Comparison of ENCODE assay signal across 30 cellular contexts in the genomic region with DNA sequence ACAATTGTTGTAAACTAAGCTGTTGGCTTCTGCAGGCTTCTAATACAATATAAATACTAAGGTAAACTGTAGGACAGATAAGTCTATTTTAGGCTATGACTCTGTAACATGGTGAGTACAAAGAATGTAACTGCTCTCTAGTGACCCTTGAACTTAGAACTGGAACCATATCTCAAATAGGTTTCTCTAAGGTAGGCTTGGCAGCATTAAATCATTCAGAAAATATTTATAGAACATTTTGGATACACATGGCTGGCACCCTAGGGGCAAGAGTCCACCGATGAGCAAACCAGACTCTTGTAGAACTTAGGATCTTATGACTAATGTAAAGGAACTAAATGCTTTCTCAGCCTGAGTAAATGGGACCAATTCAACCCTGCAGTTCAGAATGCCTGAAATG. TPM values are rescaled to one million over a fixed set of nuclear protein-coding genes. Genes with fewer than 3 reads are reported as not detected.
DNase-seq lines count a peak whose midpoint lies in the region; ATAC-seq, FAIRE-seq and TF ChIP-seq lines count a peak whose summit lies in the region.
"Had no signal": no experiment of that assay in that cellular context is flagged by ENCODE, and none has a peak within 500 bp of the region (broad histone marks: within the 10 kb centered on the region; RNA-seq: fewer than 3 reads in every experiment).

No MANE protein-coding gene starts in this region.

- CTCF ChIA-PET in mammary epithelial cell (lab: Charles Lee; ENCODE audit: low non-redundant PET) = no interaction called here
- CTCF ChIA-PET in MCF 10A (lab: Yijun Ruan, JAX) = interaction anchor here (0.7 to 1.6 kb wide), 3 partner anchors 18 to 80 kb away, joined by 3 to 6 read pairs (median 3); no protein-coding TSS in a partner anchor
- CTCF ChIA-PET in GM12878 (lab: Yijun Ruan, JAX) = no interaction called here

- no peak overlapping the region for H2AFZ ChIP-seq in mammary epithelial cell (ENCODE audit: low read depth, low read length)
- H2AFZ ChIP-seq in GM12878 (ENCODE audit: control insufficient read depth, low read depth, low read length) = no peak overlapping the region

- H3K9me3 Mint-ChIP-seq in MCF 10A (ENCODE audit: unreplicated experiment) = no peaks in the 10 kb centered on the region
- H3K9me3 Mint-ChIP-seq: stimulated activated naive CD8-positive, alpha-beta T cell treated with anti-CD3 and anti-CD28 coated beads, Interleukin-15, amount 100 ng/mL, for 72 hours had no signal

- dilution Hi-C loops in mammary epithelial cell (cut with HindIII; ENCODE audit: low sequenced_read_pairs) = no loop called here

- FAIRE-seq in GM12878 (lab: Jason Lieb, UNC) (no peak), small intestine (lab: Jason Lieb, UNC) (no peak)
- FAIRE-seq: endometrium had no signal

- H3K9ac ChIP-seq in mammary epithelial cell (ENCODE audit: insufficient read depth, low read length) (no peak overlapping the region), GM12878 (ENCODE audit: control insufficient read depth, insufficient read depth, low read length) (no peak overlapping the region)

- in situ Hi-C loops in mammary epithelial cell (cut with MboI; ENCODE audit: low sequenced_read_pairs in 2 of 2) = no loop called here
- in situ Hi-C loops in GM12878 (cut with MboI) = no loop called here

- no peaks in the 10 kb centered on the region for H3K27me3 ChIP-seq in mammary epithelial cell (ENCODE audit: insufficient read depth, low read length)
- H3K27me3 ChIP-seq in GM12878 (replicated peaks in 1 of 2; ENCODE audit: control insufficient read depth in 2 of 2, insufficient read depth in 2 of 2, low read length in 1 of 2) = no peaks in the 10 kb centered on the region
- no peaks in the 10 kb centered on the region for H3K27me3 ChIP-seq in small intestine (ENCODE audit: control insufficient read depth in 2 of 2, insufficient read depth in 2 of 2, low read length in 2 of 2)
- H3K27me3 ChIP-seq: BE2C, brain microvascular endothelial cell, heart right ventricle, tibial nerve had no signal

- H3K4me3 ChIP-seq in mammary epithelial cell (replicated peaks in 1 of 3; ENCODE audit: insufficient read depth in 1 of 3, low read depth in 2 of 3, low read length in 3 of 3) (no peak overlapping the region), GM12878 (no peak overlapping the region), small intestine (ENCODE audit: low read depth in 1 of 2, low read length in 2 of 2) (no peak overlapping the region)
- H3K4me3 ChIP-seq: heart right ventricle, tibial nerve had no signal

- RAD21 ChIA-PET in GM12878 (lab: Charles Lee; ENCODE audit: unreplicated experiment) = no interaction called here

- no peaks in the 10 kb centered on the region for H3K27me3 Mint-ChIP-seq in MCF 10A (ENCODE audit: insufficient read depth, unreplicated experiment)
- H3K27me3 Mint-ChIP-seq: stimulated activated naive CD8-positive, alpha-beta T cell treated with anti-CD3 and anti-CD28 coated beads, Interleukin-15, amount 100 ng/mL, for 72 hours had no signal

- no peaks in the 10 kb centered on the region for H3K9me3 ChIP-seq in mammary epithelial cell (replicated peaks; ENCODE audit: insufficient read depth, low read length)
- H3K9me3 ChIP-seq in GM12878 (replicated peaks; ENCODE audit: control insufficient read depth, insufficient read depth, low read length) = no peaks in the 10 kb centered on the region
- no peaks in the 10 kb centered on the region for H3K9me3 ChIP-seq in small intestine (ENCODE audit: control insufficient read depth, low read depth)
- H3K9me3 ChIP-seq: BE2C, heart right ventricle, tibial nerve had no signal

- no peaks in the 10 kb centered on the region for H3K79me2 ChIP-seq in mammary epithelial cell (ENCODE audit: insufficient read depth, low read length)
- H3K79me2 ChIP-seq in GM12878 (ENCODE audit: control insufficient read depth, insufficient read depth, low read length) = no peaks in the 10 kb centered on the region

- intact Hi-C loops in mammary epithelial cell (cut with micrococcal nuclease) (no loop called here), MCF 10A (cut with micrococcal nuclease) (no loop called here), GM12878 (cut with micrococcal nuclease; ENCODE audit: unreplicated experiment) (no loop called here)

- no peak for TF ChIP-seq RAD21 in GM12878 (IDR thresholded peaks at IDR 0.05; ENCODE audit: insufficient read depth, low read depth, low read length)

- POLR2A ChIA-PET in MCF 10A (lab: Yijun Ruan, JAX) = no interaction called here
- POLR2A ChIA-PET in GM12878 (lab: Charles Lee) = interaction anchor here (0.7 to 1.4 kb wide), 2 partner anchors 19 to 888 kb away, joined by 3 to 5 read pairs; no protein-coding TSS in a partner anchor

- no peak for TF ChIP-seq EP300 in GM12878 (IDR thresholded peaks at IDR 0.05; ENCODE audit: borderline replicate concordance in 1 of 2, control insufficient read depth in 1 of 2, low read depth in 2 of 2, low read length in 2 of 2)

- DNase-seq in mammary epithelial cell (peak; percentile 17), MCF 10A (ENCODE audit: unreplicated experiment) (no peak), GM12878 (ENCODE audit: low read depth, low spot score) (no peak), islet precursor cell (peak; percentile 13), small intestine (peak; percentile 98), hypothalamus (lab: John Stamatoyannopoulos, UW) (no peak)
- no peak for DNase-seq in stimulated activated CD4-positive, alpha-beta T cell treated with anti-CD3 and anti-CD28 coated beads, Interleukin-4, amount 100 ng/mL, for 4 hours
- DNase-seq: 8988T; activated CD8-positive, alpha-beta T cell treated with anti-CD3 and anti-CD28 coated beads, Interleukin-2, amount 10 ng/mL, durations not matched to agents 7 days and 5 days; activated T-cell treated with anti-CD3 and anti-CD28 coated beads, Interleukin-2, amount 50 U/mL, for 1 hour; BE2C; brain microvascular endothelial cell; COR-L47; cortex of kidney; H7; heart right ventricle; KBM-7; MV-4-11; NCI-H1694; NCI-H69; nucleus accumbens; retina; stimulated activated CD4-positive, alpha-beta T cell treated with anti-CD3 and anti-CD28 coated beads, Interleukin-12 subunit alpha, Interleukin-12 subunit beta, amount 100 ng/mL, for 4 hours; stimulated activated naive CD8-positive, alpha-beta T cell treated with anti-CD3 and anti-CD28 coated beads, Interleukin-15, amount 100 ng/mL, for 72 hours; T-helper 9 cell had no signal

- peaks cover 4% of the 10 kb centered on the region for H3K4me1 Mint-ChIP-seq in MCF 10A (ENCODE audit: insufficient read depth, unreplicated experiment)
- H3K4me1 Mint-ChIP-seq: stimulated activated naive CD8-positive, alpha-beta T cell treated with anti-CD3 and anti-CD28 coated beads, Interleukin-15, amount 100 ng/mL, for 72 hours; WTC11 had no signal

- H3K27ac Mint-ChIP-seq in MCF 10A (ENCODE audit: low read depth, unreplicated experiment) = no peak overlapping the region
- H3K27ac Mint-ChIP-seq: activated CD8-positive, alpha-beta T cell treated with anti-CD3 and anti-CD28 coated beads, Interleukin-2, amount 10 ng/mL, durations not matched to agents 7 days and 5 days; stimulated activated naive CD8-positive, alpha-beta T cell treated with anti-CD3 and anti-CD28 coated beads, Interleukin-15, amount 100 ng/mL, for 72 hours; WTC11 had no signal

- no peak for TF ChIP-seq POLR2A in GM12878 (IDR thresholded peaks at IDR 0.05; ENCODE audit: low read depth, low read length)

- BruUV-seq in mammary epithelial cell (replicated peaks; lab: Mats Ljungman, UMichigan) (no TSS peak), MCF 10A (replicated peaks; lab: Mats Ljungman, UMichigan) (no TSS peak), GM12878 (replicated peaks; lab: Mats Ljungman, UMichigan) (no TSS peak)

- H4K20me1 ChIP-seq in mammary epithelial cell (ENCODE audit: insufficient read depth, low read length) (no peaks in the 10 kb centered on the region), GM12878 (ENCODE audit: control insufficient read depth, insufficient read depth) (no peaks in the 10 kb centered on the region)

- H3K36me3 Mint-ChIP-seq in MCF 10A (ENCODE audit: insufficient read depth, unreplicated experiment) = no peaks in the 10 kb centered on the region
- H3K36me3 Mint-ChIP-seq: WTC11 had no signal

- SMC1A ChIA-PET in GM12878 (lab: Charles Lee; ENCODE audit: uncharacterized antibody, unreplicated experiment) = interaction anchor here (1.0 to 10.1 kb wide), 2 partner anchors 8 to 77 kb away, joined by 3 to 107 read pairs; no protein-coding TSS in a partner anchor

- H3K4me2 ChIP-seq in mammary epithelial cell (ENCODE audit: insufficient read depth, low read depth, low read length) (no peak overlapping the region), GM12878 (ENCODE audit: control insufficient read depth, insufficient read depth) (no peak overlapping the region)

- no peak overlapping the region for H3K27ac ChIP-seq in mammary epithelial cell (ENCODE audit: insufficient read depth, low read depth, low read length)
- H3K27ac ChIP-seq in GM12878 (ENCODE audit: control insufficient read depth, insufficient read depth) = no peak overlapping the region
- H3K27ac ChIP-seq in small intestine (ENCODE audit: low read depth in 1 of 2, low read length in 1 of 2) = peak overlapping the region; percentile 64 to 84
- H3K27ac ChIP-seq: brain microvascular endothelial cell, RWPE1, tibial nerve had no signal

- no peak overlapping the region for H3K4me3 Mint-ChIP-seq in MCF 10A (ENCODE audit: unreplicated experiment)
- H3K4me3 Mint-ChIP-seq: activated CD8-positive, alpha-beta T cell treated with anti-CD3 and anti-CD28 coated beads, Interleukin-2, amount 10 ng/mL, durations not matched to agents 7 days and 5 days; stimulated activated naive CD8-positive, alpha-beta T cell treated with anti-CD3 and anti-CD28 coated beads, Interleukin-15, amount 100 ng/mL, for 72 hours; WTC11 had no signal

- H3K36me3 ChIP-seq in mammary epithelial cell (ENCODE audit: insufficient read depth, low read length) (no peaks in the 10 kb centered on the region), GM12878 (ENCODE audit: control insufficient read depth in 2 of 2, insufficient read depth in 2 of 2, low read length in 1 of 2) (no peaks in the 10 kb centered on the region), small intestine (ENCODE audit: control insufficient read depth in 2 of 2, insufficient read depth in 2 of 2, low read length in 2 of 2) (no peaks in the 10 kb centered on the region)
- H3K36me3 ChIP-seq: BE2C, brain microvascular endothelial cell, heart right ventricle, tibial nerve had no signal

- ATAC-seq in GM12878 = peak; percentile 37
- no peak for ATAC-seq in HG02610 (IDR thresholded peaks at IDR 0.05; ENCODE audit: unreplicated experiment)
- ATAC-seq: activated CD8-positive, alpha-beta T cell treated with anti-CD3 and anti-CD28 coated beads, Interleukin-2, amount 10 ng/mL, durations not matched to agents 7 days and 5 days; stimulated activated naive CD8-positive, alpha-beta T cell treated with anti-CD3 and anti-CD28 coated beads, Interleukin-15, amount 100 ng/mL, for 72 hours; WTC11 had no signal

- TF ChIP-seq CTCF in mammary epithelial cell (conservative IDR thresholded peaks at IDR 0.05 in 1 of 2, IDR thresholded peaks at IDR 0.05 in 1 of 2; ENCODE audit: extremely low read depth in 1 of 2, insufficient read depth in 1 of 2, low read depth in 1 of 2, low read length in 2 of 2) (no peak), MCF 10A (IDR thresholded peaks at IDR 0.05; ENCODE audit: unreplicated experiment) (no peak), GM12878 (IDR thresholded peaks at IDR 0.05 in 2 of 3, conservative IDR thresholded peaks at IDR 0.05 in 1 of 3; ENCODE audit: control insufficient read depth in 2 of 3, extremely low read depth in 1 of 3, insufficient read depth in 1 of 3, low read depth in 3 of 3, low read length in 3 of 3) (no peak)

- peaks cover 8% of the 10 kb centered on the region for H3K4me1 ChIP-seq in mammary epithelial cell (ENCODE audit: insufficient read depth, low read length)
- no peaks in the 10 kb centered on the region for H3K4me1 ChIP-seq in GM12878 (ENCODE audit: control insufficient read depth, insufficient read depth, low read length)
- H3K4me1 ChIP-seq in small intestine (ENCODE audit: control insufficient read depth in 2 of 2, insufficient read depth in 1 of 2, low read depth in 1 of 2, low read length in 1 of 2) = peaks cover 0 to 4% of the 10 kb centered on the region in 2 donors
- H3K4me1 ChIP-seq: BE2C, tibial nerve had no signal

- WGBS in mammary epithelial cell (ENCODE audit: low coverage, missing lambda C conversion rate) = 58% methylated on average over 1 of the region's 1 CpG
- WGBS in GM12878 (ENCODE audit: insufficient coverage, insufficient replicate concordance, low lambda C conversion rate, missing lambda C conversion rate) = 4% methylated on average over 1 of the region's 1 CpG
- 11 to 53% (median 50%) methylated on average over 1 of the region's 1 CpG for WGBS in small intestine, 3 donors

RNA-seq across cellular contexts. Expression of gene SLC25A3, which starts 19.4 kb away (rescaled TPM):
- 100 to 1,000 TPM; 591 to 639 TPM for total RNA-seq in mammary epithelial cell
- 790 TPM for polyA plus RNA-seq in mammary epithelial cell
- polyA minus RNA-seq in mammary epithelial cell = 827 TPM
- total RNA-seq in MCF 10A (2022) = 603 and 694 TPM in 2 replicates
- total RNA-seq in GM12878 (2013; cell fraction: nucleolus; rRNA removed) = 322 and 354 TPM in 2 replicates
- total RNA-seq in GM12878 (2014; rRNA removed) = 632 and 709 TPM in 2 replicates
- 533 and 555 TPM in 2 replicates for total RNA-seq in GM12878 (2014; rRNA removed; fragmentation: Illumina TruSeq; extraction: Trizol)
- 700 and 732 TPM in 2 replicates for total RNA-seq in GM12878 (2021)
- 525 TPM for polyA plus RNA-seq in GM12878 (2011; ENCODE audit: low read depth)
- polyA plus RNA-seq in GM12878 (2011; rRNA removed) = 447 and 458 TPM in 2 replicates
- 627 and 839 TPM in 2 replicates for polyA plus RNA-seq in GM12878 (2011; cell fraction: cytosol; rRNA removed)
- polyA plus RNA-seq in GM12878 (2011; cell fraction: nucleus; rRNA removed) = 512 and 611 TPM in 2 replicates
- polyA plus RNA-seq in GM12878 (2012) = 557 and 642 TPM in 2 replicates
- polyA plus RNA-seq in GM12878 (2014; fragmentation: Illumina TruSeq; extraction: Trizol) = 580 and 680 TPM in 2 replicates
- 100 to 1,000 TPM; 314 to 677 TPM for polyA plus RNA-seq in GM12878 (2014; fragmentation: Nextera tagmentation; extraction: Ambion mirVana)
- 570 and 636 TPM in 2 replicates for polyA plus RNA-seq in GM12878 (2014; rRNA removed)
- 100 to 1,000 TPM; 598 to 663 TPM for polyA plus RNA-seq in GM12878 (2016; fragmentation: Nextera tagmentation; extraction: Ambion mirVana)
- 503 and 520 TPM in 2 replicates for polyA minus RNA-seq in GM12878 (2011; rRNA and poly(A)+ RNA removed)
- polyA minus RNA-seq in GM12878 (2011; cell fraction: cytosol; rRNA and poly(A)+ RNA removed) = 263 and 277 TPM in 2 replicates
- 173 and 277 TPM in 2 replicates for polyA minus RNA-seq in GM12878 (2011; cell fraction: nucleus; rRNA and poly(A)+ RNA removed)
- 100 to 1,000 TPM; 538 to 968 (median 837) TPM for polyA plus RNA-seq in small intestine

RNA-seq across cellular contexts. Expression of gene TMPO, which starts 58.7 kb away (rescaled TPM):
- total RNA-seq in mammary epithelial cell = 10 to 100 TPM; 26.0 to 74.2 TPM
- polyA plus RNA-seq in mammary epithelial cell = 41.4 TPM
- 56.6 TPM for polyA minus RNA-seq in mammary epithelial cell
- 44.9 and 62.5 TPM in 2 replicates for total RNA-seq in MCF 10A (2022)
- 460 and 483 TPM in 2 replicates for total RNA-seq in GM12878 (2013; cell fraction: nucleolus; rRNA removed)
- total RNA-seq in GM12878 (2014; rRNA removed) = 209 and 233 TPM in 2 replicates
- 246 and 252 TPM in 2 replicates for total RNA-seq in GM12878 (2014; rRNA removed; fragmentation: Illumina TruSeq; extraction: Trizol)
- 237 and 245 TPM in 2 replicates for total RNA-seq in GM12878 (2021)
- polyA plus RNA-seq in GM12878 (2011; ENCODE audit: low read depth) = 46.2 TPM
- polyA plus RNA-seq in GM12878 (2011; rRNA removed) = 224 and 327 TPM in 2 replicates
- polyA plus RNA-seq in GM12878 (2011; cell fraction: cytosol; rRNA removed) = 73.4 and 76.0 TPM in 2 replicates
- 95.8 and 126 TPM in 2 replicates for polyA plus RNA-seq in GM12878 (2011; cell fraction: nucleus; rRNA removed)
- 81.6 and 82.1 TPM in 2 replicates for polyA plus RNA-seq in GM12878 (2012)
- polyA plus RNA-seq in GM12878 (2014; fragmentation: Illumina TruSeq; extraction: Trizol) = 200 and 227 TPM in 2 replicates
- 10 to 100 TPM; 79.8 to 88.3 TPM for polyA plus RNA-seq in GM12878 (2014; fragmentation: Nextera tagmentation; extraction: Ambion mirVana)
- 104 and 112 TPM in 2 replicates for polyA plus RNA-seq in GM12878 (2014; rRNA removed)
- polyA plus RNA-seq in GM12878 (2016; fragmentation: Nextera tagmentation; extraction: Ambion mirVana) = 100 to 1,000 TPM; 154 to 158 TPM
- polyA minus RNA-seq in GM12878 (2011; rRNA and poly(A)+ RNA removed) = 120 and 166 TPM in 2 replicates
- polyA minus RNA-seq in GM12878 (2011; cell fraction: cytosol; rRNA and poly(A)+ RNA removed) = 114 and 121 TPM in 2 replicates
- 105 and 176 TPM in 2 replicates for polyA minus RNA-seq in GM12878 (2011; cell fraction: nucleus; rRNA and poly(A)+ RNA removed)
- polyA plus RNA-seq in small intestine = 10 to 100 TPM; 19.5 to 66.4 (median 24.4) TPM

Comparison
In these comparisons a context has a peak if more than half of its experiments do, and no peak if none do; other contexts are left out.
1. DNase-seq: peak in mammary epithelial cell (single experiment), islet precursor cell (single experiment) and small intestine (single experiment); none in MCF 10A (single experiment), GM12878 (single experiment), hypothalamus (0 of 51) and stimulated activated CD4-positive, alpha-beta T cell treated with anti-CD3 and anti-CD28 coated beads, Interleukin-4, amount 100 ng/mL, for 4 hours (0 of 2).
2. H3K27ac ChIP-seq: peak in small intestine (2 of 2); none in mammary epithelial cell (single experiment) and GM12878 (single experiment).